Comparison of ENCODE assay signal across 19 cellular contexts in the genomic region with DNA sequence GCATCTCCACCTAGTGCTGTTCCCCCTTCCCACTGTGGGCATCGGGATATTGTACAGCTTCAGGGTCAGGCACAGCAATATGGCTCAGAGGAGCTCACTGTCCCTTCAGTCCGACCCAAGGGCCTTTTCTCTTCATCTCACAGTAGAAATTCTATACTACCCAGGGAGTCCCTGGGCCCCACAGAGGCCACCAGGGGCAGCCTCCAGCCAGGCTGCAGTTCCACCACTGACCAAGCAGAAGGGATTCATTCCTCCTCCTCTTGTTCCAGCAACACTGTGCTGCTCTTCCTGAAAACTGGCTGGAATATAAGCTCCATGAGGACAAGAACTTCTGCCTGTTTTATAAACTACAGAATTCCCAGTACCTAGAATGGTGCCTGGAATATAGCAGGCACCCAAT.
DNase-seq lines count a peak whose midpoint lies in the region; ATAC-seq and TF ChIP-seq lines count a peak whose summit lies in the region.
"Had no signal": no experiment of that assay in that cellular context is flagged by ENCODE, and none has a peak within 500 bp of the region (broad histone marks: within the 10 kb centered on the region; RNA-seq: fewer than 3 reads in every experiment).

No MANE protein-coding gene starts in this region.

- no peaks in the 10 kb centered on the region for H3K9me2 ChIP-seq in MM.1S (replicated peaks; ENCODE audit: insufficient read depth, low read length)

- no peak for TF ChIP-seq POLR2A in body of pancreas (IDR thresholded peaks at IDR 0.05)

- no peak overlapping the region for H3K4me2 ChIP-seq in MM.1S (ENCODE audit: low read depth, low read length)
- H3K4me2 ChIP-seq: KMS-11 had no signal

- H3K9me3 ChIP-seq in MM.1S (replicated peaks; ENCODE audit: insufficient read depth, low read length): no peaks in the 10 kb centered on the region
- no peaks in the 10 kb centered on the region for H3K9me3 ChIP-seq in psoas muscle
- no peaks in the 10 kb centered on the region for H3K9me3 ChIP-seq in body of pancreas
- H3K9me3 ChIP-seq: tibial artery had no signal

- TF ChIP-seq CTCF in GM10266 (IDR thresholded peaks at IDR 0.05; ENCODE audit: control insufficient read depth, insufficient read depth, low read depth, missing control alignments) (peak; percentile 6), MM.1S (IDR thresholded peaks at IDR 0.05; ENCODE audit: low read length) (peak; percentile 7; the same call in 1 of the 2 replicates), epithelial cell of proximal tubule (conservative IDR thresholded peaks at IDR 0.05; ENCODE audit: low read depth, low read length) (peak; percentile 7), psoas muscle (IDR thresholded peaks at IDR 0.05) (peak; percentile 14), body of pancreas (IDR thresholded peaks at IDR 0.05) (no peak)

- ATAC-seq in psoas muscle (peak in 3 of 4 donors; percentile 45 to 50 (median 48)), HG03439 (IDR thresholded peaks at IDR 0.05; ENCODE audit: unreplicated experiment) (no peak), body of pancreas (no peak)
- ATAC-seq: GM12878, left ventricle myocardium superior had no signal

- DNase-seq in GM10266 (ENCODE audit: extremely low spot score): no peak
- DNase-seq in MM.1S: no peak
- no peak for DNase-seq in epithelial cell of proximal tubule (ENCODE audit: low read depth)
- DNase-seq in psoas muscle: no peak
- no peak for DNase-seq in NOMO-1 treated with dmso at 0.1 percent for 144 hours (lab: John Stamatoyannopoulos, UW; ENCODE audit: unreplicated experiment)
- DNase-seq in body of pancreas: no peak
- DNase-seq: activated CD4-positive, alpha-beta T cell treated with anti-CD3 and anti-CD28 coated beads, Interleukin-2, amount 10 ng/mL, durations not matched to agents 24 days and 14 days; activated naive CD4-positive, alpha-beta T cell; activated T-cell treated with anti-CD3 and anti-CD28 coated beads for 4 hours; left ventricle myocardium superior; NCI-H1048; NCI-H1930; NCI-H345; stimulated activated naive CD4-positive, alpha-beta T cell treated with Interleukin-2 at 50 U/mL for 16 hours; SW 1271 had no signal

- H3K4me1 ChIP-seq in MM.1S (ENCODE audit: low read length) (no peaks in the 10 kb centered on the region), psoas muscle (peaks cover 63% of the 10 kb centered on the region), body of pancreas (peaks cover 27% of the 10 kb centered on the region)

- H3K79me2 ChIP-seq in MM.1S (ENCODE audit: low read length): peaks cover 75% of the 10 kb centered on the region

- no peaks in the 10 kb centered on the region for H3F3A ChIP-seq in MM.1S (ENCODE audit: insufficient read depth, low read length)

- 65 to 97% (median 67%) methylated on average over 2 of the region's 2 CpGs for WGBS in psoas muscle, 3 donors
- 92 to 93% methylated on average over 2 of the region's 2 CpGs for WGBS in body of pancreas, 2 donors

- H3K27ac ChIP-seq in MM.1S (ENCODE audit: low read length): no peak overlapping the region
- H3K27ac ChIP-seq in psoas muscle: no peak overlapping the region
- H3K27ac ChIP-seq in body of pancreas: no peak overlapping the region
- H3K27ac ChIP-seq: KMS-11 had no signal

- no peaks in the 10 kb centered on the region for H3K27me3 ChIP-seq in MM.1S (replicated peaks; ENCODE audit: insufficient read depth, low read length)
- no peaks in the 10 kb centered on the region for H3K27me3 ChIP-seq in psoas muscle (ENCODE audit: insufficient read depth in 3 of 3, low read length in 2 of 3)
- no peaks in the 10 kb centered on the region for H3K27me3 ChIP-seq in body of pancreas
- H3K27me3 ChIP-seq: tibial artery had no signal

- H3K9ac ChIP-seq in MM.1S (ENCODE audit: low read length): no peak overlapping the region
- H3K9ac ChIP-seq: KMS-11 had no signal

- no peak overlapping the region for H2AFZ ChIP-seq in MM.1S (ENCODE audit: low read length)

- H3K4me3 ChIP-seq in MM.1S (ENCODE audit: low read length) (no peak overlapping the region), epithelial cell of proximal tubule (ENCODE audit: low read depth, low read length) (no peak overlapping the region), psoas muscle (no peak overlapping the region), body of pancreas (no peak overlapping the region)
- H3K4me3 ChIP-seq: GM12878, tibial artery had no signal

- H3K36me3 ChIP-seq in MM.1S (replicated peaks; ENCODE audit: insufficient read depth, low read length) (no peaks in the 10 kb centered on the region), psoas muscle (ENCODE audit: insufficient read depth in 1 of 2, low read depth in 1 of 2) (peaks cover 0 to 4% of the 10 kb centered on the region in 2 donors), body of pancreas (replicated peaks in 1 of 2; ENCODE audit: insufficient read depth in 1 of 2, low read depth in 2 of 2) (no peaks in the 10 kb centered on the region)
- H3K36me3 ChIP-seq: tibial artery had no signal

- no peaks in the 10 kb centered on the region for H4K20me1 ChIP-seq in MM.1S (ENCODE audit: insufficient read depth, low read length)

- intact Hi-C loops in psoas muscle (cut with DNase I) (no loop called here), body of pancreas (cut with DNase I) (no loop called here)

Comparison
In these comparisons a context has a peak if more than half of its experiments do, and no peak if none do; other contexts are left out.
1. CTCF ChIP-seq: peak in GM10266 (single experiment), MM.1S (single experiment), epithelial cell of proximal tubule (single experiment) and psoas muscle (single experiment); none in body of pancreas (0 of 7).
2. ATAC-seq: peak in psoas muscle (3 of 4); none in HG03439 (single experiment) and body of pancreas (single experiment).